17 cellular contexts compared by ENCODE assay signal in the genomic region with DNA sequence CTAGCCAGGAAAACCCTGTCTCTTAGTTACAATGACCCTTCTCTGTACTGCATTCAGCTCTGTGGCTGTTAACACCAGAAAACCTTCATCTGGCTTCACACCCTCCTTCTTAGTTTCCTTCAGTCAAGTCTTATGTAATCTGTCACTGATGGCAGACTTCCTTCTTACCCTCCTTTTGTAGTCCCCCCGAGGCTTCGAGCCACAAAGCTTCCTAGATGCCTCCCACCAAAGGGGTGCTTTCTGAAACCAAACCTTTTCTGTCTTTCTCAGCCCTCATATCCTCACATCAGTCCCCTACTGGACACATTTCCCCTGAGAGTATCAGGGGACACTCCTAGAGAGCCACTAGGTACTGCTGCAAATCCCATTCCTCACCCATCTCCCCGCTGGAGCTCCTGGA. TPM values are rescaled to one million over a fixed set of nuclear protein-coding genes. Genes with fewer than 3 reads are reported as not detected.
"Had no signal": no experiment of that assay in that cellular context is flagged by ENCODE, and none has a peak within 500 bp of the region (broad histone marks: within the 10 kb centered on the region; RNA-seq: fewer than 3 reads in every experiment).

No MANE protein-coding gene starts in this region.

- ATAC-seq: activated CD8-positive, alpha-beta T cell treated with anti-CD3 and anti-CD28 coated beads, Interleukin-2, amount 10 ng/mL, durations not matched to agents 7 days and 5 days; esophagus mucosa had no signal

- H3K9ac ChIP-seq: parathyroid adenoma had no signal

- H3K27ac ChIP-seq: parathyroid adenoma had no signal

- DNase-seq: activated B cell treated with CpG ODN at 0.5 μM for 24 hours; activated CD4-positive, alpha-beta T cell treated with anti-CD3 and anti-CD28 coated beads for 48 hours; activated CD8-positive, alpha-beta memory T cell treated with anti-CD3 and anti-CD28 coated beads, Interleukin-2, amount 50 U/mL, for 4 hours; activated CD8-positive, alpha-beta T cell treated with anti-CD3 and anti-CD28 coated beads, Interleukin-2, amount 10 ng/mL, durations not matched to agents 7 days and 5 days; activated naive CD4-positive, alpha-beta T cell; activated naive CD8-positive, alpha-beta T cell treated with anti-CD3 and anti-CD28 coated beads, Interleukin-2, amount 10 ng/mL, durations not matched to agents 7 days and 5 days; hypothalamus; kidney glomerular epithelial cell; stimulated activated CD4-positive, alpha-beta T cell treated with anti-CD3 and anti-CD28 coated beads, Interleukin-1b, Interleukin-23, amount 100 ng/mL, for 48 hours; SW 1271 had no signal

- H3K4me1 ChIP-seq: parathyroid adenoma had no signal

RNA-seq across cellular contexts. Expression of a gene that starts 50.7 kb away (rescaled TPM):
- total RNA-seq: activated B cell treated with CpG ODN at 0.5 μM for 24 hours; activated CD8-positive, alpha-beta T cell treated with anti-CD3 and anti-CD28 coated beads, Interleukin-2, amount 10 ng/mL, durations not matched to agents 7 days and 5 days; activated naive CD8-positive, alpha-beta T cell treated with anti-CD3 and anti-CD28 coated beads, Interleukin-2, amount 10 ng/mL, durations not matched to agents 7 days and 5 days; chondrocyte; dermis microvascular lymphatic vessel endothelial cell; mesothelial cell of epicardium; T-helper 2 cell treated with Interferon-gamma antibody and Interleukin-4, amounts not matched to agents 100 ng/mL and 5 ng/mL, for 36 hours had no signal
- polyA plus RNA-seq: urinary bladder had no signal
